2 cellular contexts compared by ENCODE assay signal in genomic region chrX:155477136-155477535, GRCh38. TPM values are rescaled to one million over a fixed set of nuclear protein-coding genes. Genes with fewer than 3 reads are reported as not detected.
"Had no signal": no experiment of that assay in that cellular context is flagged by ENCODE, and none has a peak within 500 bp of the region (broad histone marks: within the 10 kb centered on the region; RNA-seq: fewer than 3 reads in every experiment).

No MANE protein-coding gene starts in this region.

RNA-seq across cellular contexts. Expression of gene F8A3, which starts 18.7 kb away (rescaled TPM):
- total RNA-seq: skeletal muscle tissue, upper lobe of right lung had no signal
